ENCODE assay signal across 1 cellular context in genomic region chr14:25086817-25087396, GRCh38.
TF ChIP-seq lines count a peak whose summit lies in the region.

No MANE protein-coding gene starts in this region.

TF ChIP-seq in HepG2, 621 proteins besides CTCF, POLR2A, EP300 and RAD21 (continued from another document):
- no peak for TF ChIP-seq ZBTB46 (CRISPR knock-in tag; IDR thresholded peaks at IDR 0.05; ENCODE audit: borderline replicate concordance)
- no peak for TF ChIP-seq ISL2 (CRISPR knock-in tag; IDR thresholded peaks at IDR 0.05)
- TF ChIP-seq ZNF609 (CRISPR knock-in tag; IDR thresholded peaks at IDR 0.05; ENCODE audit: borderline replicate concordance): no peak
- no peak for TF ChIP-seq ZNF124 (CRISPR knock-in tag; IDR thresholded peaks at IDR 0.05)
- peak; percentile 97 for TF ChIP-seq GZF1 (CRISPR knock-in tag; IDR thresholded peaks at IDR 0.05)
- TF ChIP-seq ZNF44 (CRISPR knock-in tag; IDR thresholded peaks at IDR 0.05): no peak
- no peak for TF ChIP-seq NR2F1 (CRISPR knock-in tag; IDR thresholded peaks at IDR 0.05)
